12 cellular contexts compared by ENCODE assay signal in the genomic region with DNA sequence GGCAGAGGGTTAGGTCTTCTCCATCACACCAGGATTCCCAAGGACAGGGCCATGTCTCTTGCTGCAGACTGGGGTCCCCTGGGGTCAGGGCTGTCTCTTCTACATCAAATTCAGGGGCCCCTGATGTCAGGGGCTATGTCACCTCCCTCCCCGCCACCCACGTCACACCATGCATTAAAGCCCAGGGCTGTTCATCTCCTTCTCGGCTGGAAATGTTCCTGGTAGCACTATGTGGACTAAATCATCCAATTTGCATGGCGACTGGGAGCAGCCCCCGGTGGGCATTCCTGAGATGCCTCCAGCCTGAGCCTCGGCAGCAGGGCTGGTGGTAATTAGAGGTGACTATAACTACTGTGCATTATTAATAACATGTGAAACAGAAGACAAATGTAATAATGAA.
"Had no signal": no experiment of that assay in that cellular context is flagged by ENCODE, and none has a peak within 500 bp of the region (broad histone marks: within the 10 kb centered on the region; RNA-seq: fewer than 3 reads in every experiment).

No MANE protein-coding gene starts in this region.

- H3K9me3 Mint-ChIP-seq: memory B cell; nephron progenitor cell; stimulated activated effector memory CD8-positive, alpha-beta T cell treated with anti-CD3 and anti-CD28 coated beads, Interleukin-12 subunit alpha, Interleukin-12 subunit beta, amount 100 ng/mL, for 72 hours had no signal

- DNase-seq: activated CD4-positive, CD25-positive, alpha-beta regulatory T cell treated with anti-CD3 and anti-CD28 coated beads, Interleukin-2, amount 50 U/mL, for 72 hours; activated naive CD4-positive, alpha-beta T cell; erythroblast; left ventricle myocardium superior; nephron progenitor cell; stimulated activated CD4-positive, alpha-beta T cell treated with anti-CD3 and anti-CD28 coated beads, Interleukin-12 subunit alpha, Interleukin-12 subunit beta, amount 100 ng/mL, for 4 hours; T-helper 1 cell; T1000 had no signal

- H3K36me3 ChIP-seq: ascending aorta, cardiac muscle cell had no signal

- H3K4me1 Mint-ChIP-seq: memory B cell; nephron progenitor cell; stimulated activated effector memory CD8-positive, alpha-beta T cell treated with anti-CD3 and anti-CD28 coated beads, Interleukin-12 subunit alpha, Interleukin-12 subunit beta, amount 100 ng/mL, for 72 hours had no signal

- H3K4me3 Mint-ChIP-seq: memory B cell; nephron progenitor cell; stimulated activated effector memory CD8-positive, alpha-beta T cell treated with anti-CD3 and anti-CD28 coated beads, Interleukin-12 subunit alpha, Interleukin-12 subunit beta, amount 100 ng/mL, for 72 hours had no signal

- H3K9me3 ChIP-seq: ascending aorta had no signal

- H3K27ac ChIP-seq: ascending aorta, cardiac muscle cell had no signal

- H3K27me3 ChIP-seq: ascending aorta, cardiac muscle cell had no signal

- H3K36me3 Mint-ChIP-seq: memory B cell; stimulated activated effector memory CD8-positive, alpha-beta T cell treated with anti-CD3 and anti-CD28 coated beads, Interleukin-12 subunit alpha, Interleukin-12 subunit beta, amount 100 ng/mL, for 72 hours had no signal

- ATAC-seq: left ventricle myocardium superior; stimulated activated effector memory CD8-positive, alpha-beta T cell treated with anti-CD3 and anti-CD28 coated beads, Interleukin-12 subunit alpha, Interleukin-12 subunit beta, amount 100 ng/mL, for 72 hours had no signal

- H3K4me1 ChIP-seq: ascending aorta had no signal

- H3K4me3 ChIP-seq: ascending aorta, cardiac muscle cell had no signal
